ENCODE assay signal across 1 cellular context in genomic region chr20:23363257-23363649, GRCh38.
TF ChIP-seq lines count a peak whose summit lies in the region.

No MANE protein-coding gene starts in this region.

TF ChIP-seq in GM12878, 131 proteins besides CTCF, POLR2A, EP300 and RAD21:
- TF ChIP-seq TBL1XR1 (IDR thresholded peaks at IDR 0.05; ENCODE audit: low read depth, low read length), result no peak
- TF ChIP-seq SRF (IDR thresholded peaks at IDR 0.05; ENCODE audit: low read depth in 2 of 2, low read length in 2 of 2), result no peak
- no peak for TF ChIP-seq TCF12 (IDR thresholded peaks at IDR 0.05; ENCODE audit: low read depth, low read length)
- TF ChIP-seq ATF7 (IDR thresholded peaks at IDR 0.05; ENCODE audit: low read depth), result 0 out of 2 replicates have a peak, but pooled peaks have one; percentile 9
- no peak for TF ChIP-seq FOXM1 (IDR thresholded peaks at IDR 0.05; ENCODE audit: low read depth, low read length)
- no peak for TF ChIP-seq TCF7 (IDR thresholded peaks at IDR 0.05; ENCODE audit: borderline replicate concordance)
- no peak for TF ChIP-seq LARP7 (IDR thresholded peaks at IDR 0.05)
- no peak for TF ChIP-seq NR2C1 (IDR thresholded peaks at IDR 0.05)
- no peak for TF ChIP-seq SREBF1 (IDR thresholded peaks at IDR 0.05; ENCODE audit: low read length)
- peak; percentile 61; the same call in 1 of the 3 replicates for TF ChIP-seq POU2F2 (IDR thresholded peaks at IDR 0.05; ENCODE audit: borderline replicate concordance, low read depth, low read length)
- no peak for TF ChIP-seq MYC (IDR thresholded peaks at IDR 0.05; ENCODE audit: insufficient read depth, insufficient read length, insufficient replicate concordance, low read length, severe bottlenecking)
- TF ChIP-seq ZNF24 (IDR thresholded peaks at IDR 0.05), result no peak
- TF ChIP-seq MEF2B (IDR thresholded peaks at IDR 0.05; ENCODE audit: partially characterized antibody, poor library complexity, severe bottlenecking), result peak; percentile 12
- no peak for TF ChIP-seq SKIL (IDR thresholded peaks at IDR 0.05; ENCODE audit: low read depth, poor library complexity, severe bottlenecking)
- no peak for TF ChIP-seq BRCA1 (IDR thresholded peaks at IDR 0.05; ENCODE audit: low read depth, low read length)
- TF ChIP-seq MLLT1 (IDR thresholded peaks at IDR 0.05), result no peak
- TF ChIP-seq NBN (IDR thresholded peaks at IDR 0.05), result 0 out of 2 replicates have a peak, but pooled peaks have one; percentile 16
- TF ChIP-seq NR2F1 (conservative IDR thresholded peaks at IDR 0.05), result no peak
- TF ChIP-seq ESRRA (IDR thresholded peaks at IDR 0.05; ENCODE audit: low read length), result no peak
- TF ChIP-seq KLF5 (IDR thresholded peaks at IDR 0.05; ENCODE audit: partially characterized antibody), result no peak
- no peak for TF ChIP-seq SP1 (IDR thresholded peaks at IDR 0.05; ENCODE audit: low read depth, low read length)
- TF ChIP-seq SMAD1 (IDR thresholded peaks at IDR 0.05; ENCODE audit: low read depth, partially characterized antibody), result no peak
- no peak for TF ChIP-seq SIN3A (IDR thresholded peaks at IDR 0.05; ENCODE audit: low read depth, low read length)
- no peak for TF ChIP-seq KDM1A (IDR thresholded peaks at IDR 0.05; ENCODE audit: borderline replicate concordance)
- TF ChIP-seq BMI1 (IDR thresholded peaks at IDR 0.05; ENCODE audit: borderline replicate concordance), result no peak
- TF ChIP-seq ASH2L (IDR thresholded peaks at IDR 0.05; ENCODE audit: borderline replicate concordance, low read depth), result no peak
- TF ChIP-seq ZNF384 (IDR thresholded peaks at IDR 0.05; ENCODE audit: borderline replicate concordance, low read depth, low read length), result no peak
- TF ChIP-seq ZNF217 (IDR thresholded peaks at IDR 0.05), result no peak
- TF ChIP-seq POLR2AphosphoS2 (IDR thresholded peaks at IDR 0.05; ENCODE audit: low read depth, low read length), result no peak
- peak; percentile 61; the same call in 1 of the 2 replicates for TF ChIP-seq CREB1 (IDR thresholded peaks at IDR 0.05; ENCODE audit: low read depth)
- TF ChIP-seq HDGF (IDR thresholded peaks at IDR 0.05), result peak; percentile 50; the same call in 1 of the 2 replicates
- no peak for TF ChIP-seq MXI1 (IDR thresholded peaks at IDR 0.05; ENCODE audit: low read depth, low read length)
- TF ChIP-seq ATF3 (IDR thresholded peaks at IDR 0.05; ENCODE audit: borderline replicate concordance, extremely low read depth, low read depth, low read length), result no peak
- no peak for TF ChIP-seq CHD2 (IDR thresholded peaks at IDR 0.05; ENCODE audit: borderline replicate concordance, low read depth, low read length)
- no peak for TF ChIP-seq SUZ12 (IDR thresholded peaks at IDR 0.05; ENCODE audit: unreplicated experiment)
- no peak for TF ChIP-seq E4F1 (IDR thresholded peaks at IDR 0.05; ENCODE audit: borderline replicate concordance, partially characterized antibody)
- TF ChIP-seq CEBPZ (IDR thresholded peaks at IDR 0.05; ENCODE audit: low read depth, low read length), result no peak
- TF ChIP-seq RFX5 (IDR thresholded peaks at IDR 0.05; ENCODE audit: low read depth, low read length), result no peak
- TF ChIP-seq ZBTB33 (IDR thresholded peaks at IDR 0.05), result no peak
- no peak for TF ChIP-seq NFYA (IDR thresholded peaks at IDR 0.05; ENCODE audit: borderline replicate concordance, low read depth, low read length)
- TF ChIP-seq RB1 (IDR thresholded peaks at IDR 0.05; ENCODE audit: borderline replicate concordance), result no peak
- no peak; a peak in 1 of 4 replicates for TF ChIP-seq BHLHE40 (IDR thresholded peaks at IDR 0.05; ENCODE audit: borderline replicate concordance in 1 of 2, low read depth in 2 of 2, low read length in 1 of 2)
- no peak for TF ChIP-seq ZBED1 (IDR thresholded peaks at IDR 0.05; ENCODE audit: borderline replicate concordance)
- TF ChIP-seq CBX3 (IDR thresholded peaks at IDR 0.05; ENCODE audit: borderline replicate concordance, low read depth), result no peak
- no peak for TF ChIP-seq KAT2A (conservative IDR thresholded peaks at IDR 0.05; ENCODE audit: control insufficient read depth, low read depth, low read length)
- TF ChIP-seq STAT3 (IDR thresholded peaks at IDR 0.05; ENCODE audit: low read depth, low read length), result no peak
- no peak for TF ChIP-seq SIX5 (IDR thresholded peaks at IDR 0.05; ENCODE audit: low read depth, low read length, severe bottlenecking)
- no peak for TF ChIP-seq FOXK2 (IDR thresholded peaks at IDR 0.05)
- TF ChIP-seq ZNF687 (IDR thresholded peaks at IDR 0.05), result no peak
- no peak for TF ChIP-seq ZNF274 (IDR thresholded peaks at IDR 0.05; ENCODE audit: insufficient read depth, insufficient read length)
- TF ChIP-seq E2F4 (IDR thresholded peaks at IDR 0.05; ENCODE audit: low read depth, low read length), result no peak
